Comparison of ENCODE assay signal across 30 cellular contexts in the genomic region with DNA sequence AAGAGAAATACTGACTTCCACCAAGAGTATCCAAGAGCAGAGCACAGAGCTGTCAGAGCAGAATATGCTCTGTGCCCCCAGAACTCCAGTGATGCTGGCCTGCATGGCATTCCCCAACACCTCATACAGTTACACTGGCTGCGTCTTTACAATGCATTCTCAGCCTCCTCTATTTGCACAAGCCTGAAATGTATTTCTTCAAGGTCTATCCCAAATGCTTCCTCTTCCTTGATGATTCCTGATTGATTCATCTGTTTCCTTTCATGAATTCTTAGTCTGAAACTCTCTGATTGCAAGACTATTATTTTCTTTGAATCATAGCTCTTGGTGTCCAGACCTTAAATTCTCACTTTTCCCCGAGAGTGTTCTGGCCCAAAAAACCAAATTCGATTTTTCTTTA.
"Had no signal": no experiment of that assay in that cellular context is flagged by ENCODE, and none has a peak within 500 bp of the region (broad histone marks: within the 10 kb centered on the region; RNA-seq: fewer than 3 reads in every experiment).

No MANE protein-coding gene starts in this region.

- H3K4me1 ChIP-seq: adrenal gland, gastroesophageal sphincter, pancreas, prostate gland had no signal

- H3K4me3 ChIP-seq: adrenal gland, gastroesophageal sphincter, pancreas, prostate gland, sigmoid colon had no signal

- ATAC-seq: activated CD4-positive, CD25-positive, alpha-beta regulatory T cell treated with anti-CD3 and anti-CD28 coated beads, Interleukin-2, amount 50 U/mL, for 24 hours; gastroesophageal sphincter; pancreas; stimulated activated effector memory CD8-positive, alpha-beta T cell treated with anti-CD3 and anti-CD28 coated beads, Interleukin-12 subunit alpha, Interleukin-12 subunit beta, amount 100 ng/mL, for 72 hours; stimulated activated naive CD8-positive, alpha-beta T cell treated with anti-CD3 and anti-CD28 coated beads, Interleukin-15, amount 100 ng/mL, for 72 hours had no signal

- DNase-seq: activated CD4-positive, alpha-beta T cell treated with anti-CD3 and anti-CD28 coated beads for 48 hours; activated CD4-positive, alpha-beta T cell treated with anti-CD3 and anti-CD28 coated beads, Interleukin-2, amount 50 U/mL, for 48 hours; activated CD8-positive, alpha-beta memory T cell treated with anti-CD3 and anti-CD28 coated beads for 24 hours; activated effector memory CD4-positive, alpha-beta T cell treated with Interleukin-2 at 50 U/mL for 16 hours; activated naive CD4-positive, alpha-beta T cell treated with Interleukin-2 at 50 U/mL for 16 hours; activated naive CD8-positive, alpha-beta T cell treated with anti-CD3 and anti-CD28 coated beads for 36 hours; adrenal gland; aorta; cortex of kidney; endodermal cell; erythroblast; head of caudate nucleus; hippocampal formation; kidney; naive B cell; nephron progenitor cell; pancreas; retina; sigmoid colon; small intestine; stimulated activated CD4-positive, alpha-beta T cell treated with anti-CD3 and anti-CD28 coated beads, Interleukin-4, amount 100 ng/mL, for 24 hours; stimulated activated naive CD8-positive, alpha-beta T cell treated with anti-CD3 and anti-CD28 coated beads, Interleukin-15, amount 100 ng/mL, for 72 hours; substantia nigra; T-helper 9 cell had no signal

- H3K27ac ChIP-seq: adrenal gland, gastroesophageal sphincter, pancreas, prostate gland, sigmoid colon, VCaP had no signal

- H3K9me3 ChIP-seq: adrenal gland, gastroesophageal sphincter, pancreas, prostate gland, sigmoid colon had no signal

- H3K36me3 ChIP-seq: adrenal gland, gastroesophageal sphincter, pancreas, prostate gland, sigmoid colon had no signal

- H3K27me3 ChIP-seq: adrenal gland, gastroesophageal sphincter, pancreas, sigmoid colon had no signal

- FAIRE-seq: kidney, pancreas, small intestine, TTC549 had no signal
